Comparison of ENCODE assay signal across 14 cellular contexts in genomic region chr19:16920816-16921529, GRCh38. TPM values are rescaled to one million over a fixed set of nuclear protein-coding genes. Genes with fewer than 3 reads are reported as not detected.
A peak's percentile ranks its signal among the peaks of the same experiment; 100 is the strongest.
DNase-seq lines count a peak whose midpoint lies in the region; ATAC-seq and TF ChIP-seq lines count a peak whose summit lies in the region.
"Had no signal": no experiment of that assay in that cellular context is flagged by ENCODE, and none has a peak within 500 bp of the region (broad histone marks: within the 10 kb centered on the region; RNA-seq: fewer than 3 reads in every experiment).

No MANE protein-coding gene starts in this region.

- H3K9me3 ChIP-seq in RWPE2 (ENCODE audit: severe bottlenecking) (no peaks in the 10 kb centered on the region), gastrocnemius medialis (peaks cover 0 to 6% (median 0%) of the 10 kb centered on the region in 3 donors)

- TF ChIP-seq CTCF in RWPE2 (IDR thresholded peaks at IDR 0.05; ENCODE audit: poor library complexity, severe bottlenecking): no peak
- no peak for TF ChIP-seq CTCF in gastrocnemius medialis (IDR thresholded peaks at IDR 0.05 in 4 of 5, conservative IDR thresholded peaks at IDR 0.05 in 1 of 5)

- no peak for TF ChIP-seq POLR2A in gastrocnemius medialis (IDR thresholded peaks at IDR 0.05)

- H3K36me3 ChIP-seq in RWPE2 (ENCODE audit: low read depth) (no peaks in the 10 kb centered on the region), gastrocnemius medialis (no peaks in the 10 kb centered on the region)
- H3K36me3 ChIP-seq: spleen had no signal

- intact Hi-C loops in gastrocnemius medialis (cut with DNase I; ENCODE audit: low total_unique reads): no loop called here

- in situ Hi-C loops in gastrocnemius medialis (cut with MboI; ENCODE audit: low sequenced_read_pairs in 4 of 4): no loop called here

- H3K27ac ChIP-seq in RWPE2 (ENCODE audit: poor library complexity, severe bottlenecking): peak overlapping the region; percentile 67
- no peak overlapping the region for H3K27ac ChIP-seq in gastrocnemius medialis
- H3K27ac ChIP-seq: BLaER1 treated with 17β-estradiol and CSF1 and Interleukin-3, amounts not matched to agents 10 nM and 100 nM; KMS-11; spleen had no signal

- H3K4me3 ChIP-seq in RWPE2 (ENCODE audit: severe bottlenecking): no peak overlapping the region
- H3K4me3 ChIP-seq in gastrocnemius medialis: no peak overlapping the region
- H3K4me3 ChIP-seq: BLaER1 treated with 17β-estradiol and CSF1 and Interleukin-3, amounts not matched to agents 10 nM and 100 nM; spleen had no signal

- no peaks in the 10 kb centered on the region for H3K27me3 ChIP-seq in RWPE2 (ENCODE audit: insufficient read depth, poor library complexity, severe bottlenecking)
- H3K27me3 ChIP-seq in gastrocnemius medialis: peaks cover 0 to 4% (median 0%) of the 10 kb centered on the region in 3 donors
- H3K27me3 ChIP-seq: BLaER1 treated with 17β-estradiol and CSF1 and Interleukin-3, amounts not matched to agents 10 nM and 100 nM had no signal

- H3K4me1 ChIP-seq in RWPE2 (ENCODE audit: insufficient read depth, poor library complexity, severe bottlenecking) (peaks cover 13% of the 10 kb centered on the region), gastrocnemius medialis (no peaks in the 10 kb centered on the region)
- H3K4me1 ChIP-seq: spleen had no signal

- peak; percentile 32 for DNase-seq in stimulated activated CD4-positive, alpha-beta T cell treated with anti-CD3 and anti-CD28 coated beads, Interleukin-1b, Interleukin-23, amount 100 ng/mL, for 48 hours
- DNase-seq in stimulated activated CD4-positive, alpha-beta T cell treated with anti-CD3 and anti-CD28 coated beads, Interleukin-15, amount 100 ng/mL, for 24 hours: no peak
- peak; percentile 92 for DNase-seq in RWPE2 (ENCODE audit: low spot score)
- DNase-seq in fibroblast of the conjunctiva (ENCODE audit: low read depth): peak; percentile 27
- DNase-seq in OCI-M2 (lab: John Stamatoyannopoulos, UW; ENCODE audit: unreplicated experiment): no peak
- no peak for DNase-seq in gastrocnemius medialis
- no peak for DNase-seq in T-helper 1 cell
- DNase-seq: hypothalamus, NCI-H526, spleen, T-helper 17 cell had no signal

- ATAC-seq in RWPE2 (ENCODE audit: low read depth): peak; percentile 85
- ATAC-seq in gastrocnemius medialis: no peak
- no peak for ATAC-seq in GM21526 (IDR thresholded peaks at IDR 0.05; ENCODE audit: low FRiP score, unreplicated experiment)
- ATAC-seq: T-helper 17 cell had no signal

RNA-seq across cellular contexts. Expression of gene F2RL3, which starts 32.2 kb away (rescaled TPM):
- total RNA-seq in gastrocnemius medialis: 1 to 10 TPM; 2.2 to 9.4 (median 6.3) TPM

Comparison
In these comparisons a context has a peak if more than half of its experiments do, and no peak if none do; other contexts are left out.
1. DNase-seq: peak in stimulated activated CD4-positive, alpha-beta T cell treated with anti-CD3 and anti-CD28 coated beads, Interleukin-1b, Interleukin-23, amount 100 ng/mL, for 48 hours (single experiment), RWPE2 (single experiment) and fibroblast of the conjunctiva (single experiment); none in stimulated activated CD4-positive, alpha-beta T cell treated with anti-CD3 and anti-CD28 coated beads, Interleukin-15, amount 100 ng/mL, for 24 hours (single experiment), OCI-M2 (single experiment), gastrocnemius medialis (0 of 2) and T-helper 1 cell (0 of 5).